25 cellular contexts compared by ENCODE assay signal in genomic region chr16:31190061-31190460, GRCh38. TPM values are rescaled to one million over a fixed set of nuclear protein-coding genes. Genes with fewer than 3 reads are reported as not detected.
DNase-seq lines count a peak whose midpoint lies in the region; ATAC-seq and TF ChIP-seq lines count a peak whose summit lies in the region.
"Had no signal": no experiment of that assay in that cellular context is flagged by ENCODE, and none has a peak within 500 bp of the region (broad histone marks: within the 10 kb centered on the region; RNA-seq: fewer than 3 reads in every experiment).

No MANE protein-coding gene starts in this region.

- no peak overlapping the region for H3K4me3 Mint-ChIP-seq in T-helper 2 cell treated with Interferon-gamma antibody and Interleukin-4, amounts not matched to agents 5 μg/mL and 100 μg/mL, for 36 hours
- no peak overlapping the region for H3K4me3 Mint-ChIP-seq in activated naive CD8-positive, alpha-beta T cell treated with anti-CD3 and anti-CD28 coated beads, Interleukin-2, amount 10 ng/mL, durations not matched to agents 7 days and 5 days
- no peak overlapping the region for H3K4me3 Mint-ChIP-seq in nephron progenitor cell
- H3K4me3 Mint-ChIP-seq: mesothelial cell of epicardium had no signal

- peaks cover 56% of the 10 kb centered on the region for H3K79me2 ChIP-seq in smooth muscle cell (ENCODE audit: low read depth)

- H3K27me3 ChIP-seq in smooth muscle cell (ENCODE audit: low read depth) (no peaks in the 10 kb centered on the region), ascending aorta (no peaks in the 10 kb centered on the region)
- H3K27me3 ChIP-seq: BLaER1, breast epithelium, tibial nerve had no signal

- no peak for ATAC-seq in activated naive CD8-positive, alpha-beta T cell treated with anti-CD3 and anti-CD28 coated beads, Interleukin-2, amount 10 ng/mL, durations not matched to agents 7 days and 5 days (ENCODE audit: low read depth)

- H3F3A ChIP-seq in smooth muscle cell (ENCODE audit: low read depth): peaks cover 86% of the 10 kb centered on the region

- no peaks in the 10 kb centered on the region for H3K9me3 Mint-ChIP-seq in T-helper 2 cell treated with Interferon-gamma antibody and Interleukin-4, amounts not matched to agents 5 μg/mL and 100 μg/mL, for 36 hours
- H3K9me3 Mint-ChIP-seq in activated naive CD8-positive, alpha-beta T cell treated with anti-CD3 and anti-CD28 coated beads, Interleukin-2, amount 10 ng/mL, durations not matched to agents 7 days and 5 days: no peaks in the 10 kb centered on the region
- no peaks in the 10 kb centered on the region for H3K9me3 Mint-ChIP-seq in nephron progenitor cell
- H3K9me3 Mint-ChIP-seq: mesothelial cell of epicardium had no signal

- H4K20me1 ChIP-seq in smooth muscle cell (ENCODE audit: low read depth): peaks cover 100% of the 10 kb centered on the region

- DNase-seq in T-helper 2 cell treated with Interferon-gamma antibody and Interleukin-4, amounts not matched to agents 5 μg/mL and 100 μg/mL, for 36 hours (ENCODE audit: low spot score): no peak
- DNase-seq in T-helper 2 cell (no peak), nephron progenitor cell (no peak), smooth muscle cell (lab: John Stamatoyannopoulos, UW; ENCODE audit: unreplicated experiment) (no peak), activated gamma-delta T cell treated with Interleukin-2 at 50 U/mL for 16 hours (no peak), ascending aorta (ENCODE audit: low spot score in 2 of 2) (no peak)
- no peak for DNase-seq in activated naive CD8-positive, alpha-beta T cell treated with anti-CD3 and anti-CD28 coated beads, Interleukin-2, amount 10 ng/mL, durations not matched to agents 7 days and 5 days
- DNase-seq: 8988T; activated gamma-delta T cell; DMS79 treated with DMSO at 0.1 percent for 48 hours; hippocampal formation; IMR-90; MV-4-11; NCI-H2081; NCI-H524; occipital lobe; SHP77 treated with DMSO at 0.1 percent for 48 hours; stimulated activated CD4-positive, alpha-beta T cell treated with anti-CD3 and anti-CD28 coated beads, Interleukin-4, amount 100 ng/mL, for 1 hour had no signal

- in situ Hi-C loops in GM18951 (cut with MboI; ENCODE audit: low sequenced_read_pairs, unreplicated experiment): no loop called here

- H3K36me3 ChIP-seq in smooth muscle cell (ENCODE audit: low read depth) (peaks cover 75% of the 10 kb centered on the region), ascending aorta (peaks cover 91 to 97% of the 10 kb centered on the region in 2 donors)

- peaks cover 48% of the 10 kb centered on the region for H3K4me1 Mint-ChIP-seq in T-helper 2 cell treated with Interferon-gamma antibody and Interleukin-4, amounts not matched to agents 5 μg/mL and 100 μg/mL, for 36 hours (ENCODE audit: low read depth)
- H3K4me1 Mint-ChIP-seq in activated naive CD8-positive, alpha-beta T cell treated with anti-CD3 and anti-CD28 coated beads, Interleukin-2, amount 10 ng/mL, durations not matched to agents 7 days and 5 days: peaks cover 61% of the 10 kb centered on the region
- peaks cover 26% of the 10 kb centered on the region for H3K4me1 Mint-ChIP-seq in nephron progenitor cell
- H3K4me1 Mint-ChIP-seq: mesothelial cell of epicardium had no signal

- H3K27ac ChIP-seq in smooth muscle cell (ENCODE audit: low read depth): no peak overlapping the region
- no peak overlapping the region for H3K27ac ChIP-seq in ascending aorta
- H3K27ac ChIP-seq: BLaER1, breast epithelium, tibial nerve had no signal

- WGBS in smooth muscle cell (ENCODE audit: low lambda C conversion rate): 97% methylated on average over 12 of the region's 12 CpGs

- intact Hi-C loops in ascending aorta (cut with DNase I): no loop called here

- H3K4me2 ChIP-seq in smooth muscle cell: no peak overlapping the region
- H3K4me2 ChIP-seq: BLaER1 had no signal

- H3K27ac Mint-ChIP-seq in T-helper 2 cell treated with Interferon-gamma antibody and Interleukin-4, amounts not matched to agents 5 μg/mL and 100 μg/mL, for 36 hours: peak overlapping the region; percentile 21
- peak overlapping the region; percentile 52 for H3K27ac Mint-ChIP-seq in activated naive CD8-positive, alpha-beta T cell treated with anti-CD3 and anti-CD28 coated beads, Interleukin-2, amount 10 ng/mL, durations not matched to agents 7 days and 5 days
- H3K27ac Mint-ChIP-seq in nephron progenitor cell: peak overlapping the region; percentile 7
- H3K27ac Mint-ChIP-seq: mesothelial cell of epicardium had no signal

- H3K4me1 ChIP-seq in smooth muscle cell (ENCODE audit: low read depth) (no peaks in the 10 kb centered on the region), ascending aorta (no peaks in the 10 kb centered on the region)
- H3K4me1 ChIP-seq: breast epithelium had no signal

- TF ChIP-seq CTCF in nephron progenitor cell (IDR thresholded peaks at IDR 0.05) (no peak), smooth muscle cell (IDR thresholded peaks at IDR 0.05; ENCODE audit: borderline replicate concordance, insufficient read depth, poor library complexity, severe bottlenecking) (no peak), ascending aorta (IDR thresholded peaks at IDR 0.05) (no peak)

- H3K4me3 ChIP-seq in smooth muscle cell (no peak overlapping the region), ascending aorta (no peak overlapping the region)
- H3K4me3 ChIP-seq: BLaER1, breast epithelium, tibial nerve had no signal

- no peak overlapping the region for H3K9ac ChIP-seq in smooth muscle cell (ENCODE audit: low read depth)
- H3K9ac ChIP-seq: BLaER1 had no signal

- no peak overlapping the region for H2AFZ ChIP-seq in smooth muscle cell (ENCODE audit: low read depth)

- H3K36me3 Mint-ChIP-seq in T-helper 2 cell treated with Interferon-gamma antibody and Interleukin-4, amounts not matched to agents 5 μg/mL and 100 μg/mL, for 36 hours (ENCODE audit: low read depth): peaks cover 90% of the 10 kb centered on the region
- peaks cover 68% of the 10 kb centered on the region for H3K36me3 Mint-ChIP-seq in activated naive CD8-positive, alpha-beta T cell treated with anti-CD3 and anti-CD28 coated beads, Interleukin-2, amount 10 ng/mL, durations not matched to agents 7 days and 5 days
- peaks cover 97% of the 10 kb centered on the region for H3K36me3 Mint-ChIP-seq in nephron progenitor cell (ENCODE audit: low read depth)

- TF ChIP-seq POLR2A in GM18951 (IDR thresholded peaks at IDR 0.05; ENCODE audit: extremely low read depth, insufficient read depth, insufficient read length): peak; percentile 14

- H3K9me3 ChIP-seq in smooth muscle cell (replicated peaks; ENCODE audit: low read depth) (no peaks in the 10 kb centered on the region), ascending aorta (no peaks in the 10 kb centered on the region)
- H3K9me3 ChIP-seq: BLaER1, breast epithelium, tibial nerve had no signal

- no peaks in the 10 kb centered on the region for H3K27me3 Mint-ChIP-seq in T-helper 2 cell treated with Interferon-gamma antibody and Interleukin-4, amounts not matched to agents 5 μg/mL and 100 μg/mL, for 36 hours (ENCODE audit: low read depth)
- H3K27me3 Mint-ChIP-seq in activated naive CD8-positive, alpha-beta T cell treated with anti-CD3 and anti-CD28 coated beads, Interleukin-2, amount 10 ng/mL, durations not matched to agents 7 days and 5 days: no peaks in the 10 kb centered on the region
- no peaks in the 10 kb centered on the region for H3K27me3 Mint-ChIP-seq in nephron progenitor cell (ENCODE audit: low read depth, poor library complexity)

- POLR2A ChIA-PET in activated naive CD8-positive, alpha-beta T cell treated with anti-CD3 and anti-CD28 coated beads, Interleukin-2, amount 10 ng/mL, durations not matched to agents 7 days and 5 days (lab: Charles Lee): interaction anchor here (2.4 to 5.2 kb wide), 2 partner anchors 8 to 10 kb away, joined by 10 to 32 read pairs; partner anchors contain the start of gene FUS

RNA-seq across cellular contexts. Expression of gene FUS, which starts 10.1 kb away (rescaled TPM):
- total RNA-seq in activated naive CD8-positive, alpha-beta T cell treated with anti-CD3 and anti-CD28 coated beads, Interleukin-2, amount 10 ng/mL, durations not matched to agents 7 days and 5 days: 100 to 1,000 TPM; 540 to 618 TPM
- total RNA-seq in smooth muscle cell (56.2 and 58.6 TPM in 2 replicates), ascending aorta (166 TPM)
- polyA plus RNA-seq in smooth muscle cell: 225 and 316 TPM in 2 replicates

RNA-seq across cellular contexts. Expression of gene PYCARD, which starts 12.5 kb away (rescaled TPM):
- total RNA-seq in activated naive CD8-positive, alpha-beta T cell treated with anti-CD3 and anti-CD28 coated beads, Interleukin-2, amount 10 ng/mL, durations not matched to agents 7 days and 5 days: 10 to 100 TPM; 82.3 to 87.0 TPM
- total RNA-seq in smooth muscle cell (15.6 and 30.8 TPM in 2 replicates), ascending aorta (21.1 TPM)
- polyA plus RNA-seq in smooth muscle cell: 10.1 and 30.2 TPM in 2 replicates

RNA-seq across cellular contexts. Expression of gene TRIM72, which starts 23.9 kb away (rescaled TPM):
- total RNA-seq in activated naive CD8-positive, alpha-beta T cell treated with anti-CD3 and anti-CD28 coated beads, Interleukin-2, amount 10 ng/mL, durations not matched to agents 7 days and 5 days: not detected
- total RNA-seq in smooth muscle cell (0.04 TPM in 2 replicates), ascending aorta (not detected)
- polyA plus RNA-seq in smooth muscle cell: 0.07 TPM in 2 replicates
- total RNA-seq: activated CD8-positive, alpha-beta memory T cell treated with anti-CD3 and anti-CD28 coated beads for 36 hours; IMR-90; kidney epithelial cell had no signal
- polyA plus RNA-seq: IMR-90 had no signal

RNA-seq across cellular contexts. Expression of gene PYDC1, which starts 26.9 kb away (rescaled TPM):
- total RNA-seq in activated naive CD8-positive, alpha-beta T cell treated with anti-CD3 and anti-CD28 coated beads, Interleukin-2, amount 10 ng/mL, durations not matched to agents 7 days and 5 days: not detected
- total RNA-seq in smooth muscle cell (not detected in 2 replicates), ascending aorta (not detected)
- 1.1 and 1.7 TPM in 2 replicates for polyA plus RNA-seq in smooth muscle cell
- total RNA-seq: activated CD8-positive, alpha-beta memory T cell treated with anti-CD3 and anti-CD28 coated beads for 36 hours; breast epithelium; IMR-90; kidney epithelial cell; mesothelial cell of epicardium had no signal
- polyA plus RNA-seq: IMR-90 had no signal

RNA-seq across cellular contexts. Expression of gene PRSS36, which starts 40.2 kb away (rescaled TPM):
- 1 to 10 TPM in 1 of 2 experiments, under 1 TPM in 1; 0.31 to 1.1 TPM for total RNA-seq in activated naive CD8-positive, alpha-beta T cell treated with anti-CD3 and anti-CD28 coated beads, Interleukin-2, amount 10 ng/mL, durations not matched to agents 7 days and 5 days
- total RNA-seq in smooth muscle cell (1.6 TPM in 1 of 2 replicates, not detected in the other), ascending aorta (1.4 TPM)
- polyA plus RNA-seq in smooth muscle cell: 0.31 and 0.66 TPM in 2 replicates
- total RNA-seq: occipital lobe had no signal
